In genomic region chr12:1130164-1130563, GRCh38 we compare ENCODE assay signal across 1 cellular context.
TF ChIP-seq lines count a peak whose summit lies in the region.

No MANE protein-coding gene starts in this region.

TF ChIP-seq in K562, 482 proteins besides CTCF, POLR2A, EP300 and RAD21 (continued from another document):
- no peak for TF ChIP-seq ZBTB2 (IDR thresholded peaks at IDR 0.05)
- peak; percentile 61; the same call in 1 of the 2 replicates for TF ChIP-seq DPF2 (IDR thresholded peaks at IDR 0.05)
